Comparison of ENCODE assay signal across 8 cellular contexts in genomic region chr11:59616396-59616982, GRCh38. TPM values are rescaled to one million over a fixed set of nuclear protein-coding genes. Genes with fewer than 3 reads are reported as not detected.
DNase-seq lines count a peak whose midpoint lies in the region; ATAC-seq, FAIRE-seq and TF ChIP-seq lines count a peak whose summit lies in the region.

No MANE protein-coding gene starts in this region.

- H3K27me3 ChIP-seq in HUES64 (ENCODE audit: insufficient read depth, low read length): no peaks in the 10 kb centered on the region
- no peaks in the 10 kb centered on the region for H3K27me3 ChIP-seq in lung (ENCODE audit: control insufficient read depth, insufficient read depth)
- no peaks in the 10 kb centered on the region for H3K27me3 ChIP-seq in upper lobe of right lung

- H3K36me3 Mint-ChIP-seq in MCF 10A (ENCODE audit: insufficient read depth, unreplicated experiment): peaks cover 23% of the 10 kb centered on the region

- H3K9me3 ChIP-seq in HUES64 (ENCODE audit: insufficient read depth, low read depth, low read length): no peaks in the 10 kb centered on the region
- no peaks in the 10 kb centered on the region for H3K9me3 ChIP-seq in lung (ENCODE audit: control insufficient read depth in 2 of 2, insufficient read depth in 1 of 2, low read length in 1 of 2)
- no peaks in the 10 kb centered on the region for H3K9me3 ChIP-seq in upper lobe of right lung

- no peak for DNase-seq in AG09309 (ENCODE audit: low read depth)
- DNase-seq in MCF 10A (ENCODE audit: unreplicated experiment): no peak
- DNase-seq in lung (ENCODE audit: low spot score): no peak
- peak; percentile 97 for DNase-seq in upper lobe of right lung
- no peak for DNase-seq in D721Med (ENCODE audit: insufficient read length, low spot score)

- H3K9me3 Mint-ChIP-seq in MCF 10A (ENCODE audit: unreplicated experiment): no peaks in the 10 kb centered on the region

- CTCF ChIA-PET in MCF 10A (lab: Yijun Ruan, JAX): interaction anchor here (0.6 to 1.6 kb wide), 7 partner anchors 14 to 1043 kb away, joined by 3 to 7 read pairs (median 3); no protein-coding TSS in a partner anchor

- peak overlapping the region; percentile 89 for H3K27ac Mint-ChIP-seq in MCF 10A (ENCODE audit: low read depth, unreplicated experiment)

- TF ChIP-seq CTCF in AG09309 (IDR thresholded peaks at IDR 0.05; ENCODE audit: control insufficient read depth, insufficient read depth, low read depth, low read length, missing control alignments) (no peak), MCF 10A (IDR thresholded peaks at IDR 0.05; ENCODE audit: unreplicated experiment) (no peak), lung (IDR thresholded peaks at IDR 0.05; ENCODE audit: control extremely low read depth, extremely low read depth) (no peak), upper lobe of right lung (IDR thresholded peaks at IDR 0.05) (no peak), D721Med (IDR thresholded peaks at IDR 0.05; ENCODE audit: insufficient read depth, missing control alignments) (no peak)

- H3K27ac ChIP-seq in HUES64 (ENCODE audit: low read depth, low read length): peak overlapping the region; percentile 72; the same call in 1 of the 2 replicates
- peak overlapping the region; percentile 88 to 96 for H3K27ac ChIP-seq in lung (ENCODE audit: low read depth in 1 of 2, low read length in 1 of 2)
- H3K27ac ChIP-seq in upper lobe of right lung: peak overlapping the region; percentile 86

- H3K4me1 ChIP-seq in HUES64 (ENCODE audit: insufficient read depth, low read length): peaks cover 9% of the 10 kb centered on the region
- H3K4me1 ChIP-seq in lung (ENCODE audit: control insufficient read depth in 2 of 2, insufficient read depth in 2 of 2, low read length in 2 of 2): peaks cover 5 to 15% of the 10 kb centered on the region in 2 donors
- peaks cover 31% of the 10 kb centered on the region for H3K4me1 ChIP-seq in upper lobe of right lung

- no peak for ATAC-seq in lung (ENCODE audit: insufficient read depth, low FRiP score)
- ATAC-seq in upper lobe of right lung: no peak
- ATAC-seq in HG03565 (IDR thresholded peaks at IDR 0.05; ENCODE audit: unreplicated experiment): no peak
- no peak for ATAC-seq in GM18873 (IDR thresholded peaks at IDR 0.05; ENCODE audit: low FRiP score, unreplicated experiment)

- H3K4me3 Mint-ChIP-seq in MCF 10A (ENCODE audit: unreplicated experiment): peak overlapping the region; percentile 77

- H3K36me3 ChIP-seq in HUES64 (ENCODE audit: insufficient read depth, low read length) (peaks cover 14% of the 10 kb centered on the region; the same call in 1 of the 2 replicates), lung (ENCODE audit: control insufficient read depth in 2 of 2, insufficient read depth in 2 of 2, low read length in 2 of 2) (no peaks in the 10 kb centered on the region), upper lobe of right lung (no peaks in the 10 kb centered on the region)

- intact Hi-C loops in MCF 10A (cut with micrococcal nuclease): loop anchor here (2.0 to 5.0 kb wide), 3 partner anchors 52 to 1039 kb away; partner anchors contain the start of genes LPXN, PATL1 and ZFP91
- intact Hi-C loops in upper lobe of right lung (cut with DNase I): no loop called here

- no peak for FAIRE-seq in D721Med (lab: Jason Lieb, UNC)

- H3K27me3 Mint-ChIP-seq in MCF 10A (ENCODE audit: insufficient read depth, unreplicated experiment): no peaks in the 10 kb centered on the region

- H3K4me3 ChIP-seq in AG09309 (ENCODE audit: control insufficient read depth, low read depth, low read length): peak overlapping the region; percentile 38
- peak overlapping the region; percentile 68 for H3K4me3 ChIP-seq in HUES64 (ENCODE audit: low read length)
- peak overlapping the region; percentile 42 for H3K4me3 ChIP-seq in lung
- peak overlapping the region; percentile 85 for H3K4me3 ChIP-seq in upper lobe of right lung

- BruUV-seq in MCF 10A (replicated peaks; lab: Mats Ljungman, UMichigan): TSS peak; percentile 88

- peaks cover 24% of the 10 kb centered on the region for H3K4me1 Mint-ChIP-seq in MCF 10A (ENCODE audit: insufficient read depth, unreplicated experiment)

- WGBS in HUES64: 12% methylated on average over 17 of the region's 18 CpGs
- WGBS in lung, 2 donors: 12 to 15% methylated on average over 18 of the region's 18 CpGs

- peak overlapping the region; percentile 59 for H3K9ac ChIP-seq in HUES64 (ENCODE audit: low read depth, low read length)

- POLR2A ChIA-PET in MCF 10A (lab: Yijun Ruan, JAX): interaction anchor here (0.5 to 7.9 kb wide), 26 partner anchors 11 to 1038 kb away, joined by 3 to 85 read pairs (median 6); partner anchors contain the start of genes MRPL16, PATL1 and STX3

RNA-seq across cellular contexts. Expression of gene OSBP, which starts 0.9 kb away (rescaled TPM):
- polyA plus RNA-seq in HUES64 (2013, experiment 1 of 2): 23.9 TPM
- polyA plus RNA-seq in HUES64 (2013, experiment 2 of 2): 23.4 TPM
- 73.7 and 76.1 TPM in 2 replicates for total RNA-seq in MCF 10A (2022)
- 10 to 100 TPM; 39.1 to 41.9 TPM for total RNA-seq in lung
- 10 to 100 TPM; 12.0 to 21.2 TPM for polyA plus RNA-seq in lung
- total RNA-seq in upper lobe of right lung: 39.9 TPM

RNA-seq across cellular contexts. Expression of gene PATL1, which starts 52.3 kb away (rescaled TPM):
- polyA plus RNA-seq in HUES64 (2013, experiment 1 of 2): 22.1 TPM
- 25.1 TPM for polyA plus RNA-seq in HUES64 (2013, experiment 2 of 2)
- 42.6 and 49.6 TPM in 2 replicates for total RNA-seq in MCF 10A (2022)
- total RNA-seq in lung: 10 to 100 TPM; 23.1 to 29.3 TPM
- 10 to 100 TPM; 12.8 to 28.8 TPM for polyA plus RNA-seq in lung
- 35.9 TPM for total RNA-seq in upper lobe of right lung
